ENCODE assay signal across 10 cellular contexts in the genomic region with DNA sequence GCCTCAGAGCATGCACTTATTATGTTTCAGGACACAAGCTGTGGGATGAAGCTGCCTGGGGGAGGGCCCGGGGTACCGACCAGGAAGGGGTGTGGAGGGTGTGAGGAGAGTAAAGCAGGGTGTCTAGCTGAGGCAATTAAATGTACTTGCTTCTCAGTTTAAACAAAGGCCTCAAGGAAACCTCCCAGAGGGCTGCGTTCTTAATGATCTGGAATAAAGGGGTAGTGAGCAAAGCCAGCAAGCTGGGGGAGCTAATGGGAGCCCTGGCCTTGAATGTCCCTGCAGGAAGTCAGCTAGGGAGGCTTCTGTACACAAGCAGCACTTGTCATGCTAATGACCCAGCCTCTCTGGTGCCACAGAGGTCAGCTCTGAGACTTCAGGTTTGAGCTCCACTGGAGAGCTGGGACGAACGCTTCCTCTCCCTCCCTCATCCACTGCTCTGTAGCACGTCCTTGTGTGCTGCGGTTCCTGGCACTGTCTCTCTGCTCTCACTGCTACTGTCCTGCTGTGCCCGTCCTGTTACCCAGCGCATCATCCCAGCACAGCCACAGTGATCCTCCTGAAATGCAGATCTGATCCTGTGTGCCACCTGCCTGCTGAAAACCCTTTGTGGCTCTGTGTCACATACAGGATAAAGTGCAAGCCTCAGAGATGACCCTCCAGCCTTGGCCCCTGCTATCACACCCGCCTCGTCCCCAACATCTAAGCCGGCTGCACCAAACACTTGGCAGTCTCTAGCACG.
DNase-seq lines count a peak whose midpoint lies in the region; ATAC-seq lines count a peak whose summit lies in the region.
"Had no signal": no experiment of that assay in that cellular context is flagged by ENCODE, and none has a peak within 500 bp of the region (broad histone marks: within the 10 kb centered on the region; RNA-seq: fewer than 3 reads in every experiment).

No MANE protein-coding gene starts in this region.

- H3K27me3 Mint-ChIP-seq in T-helper 17 cell = peaks cover 33% of the 10 kb centered on the region
- H3K27me3 Mint-ChIP-seq: activated naive CD8-positive, alpha-beta T cell had no signal

- no peaks in the 10 kb centered on the region for H3K9me3 ChIP-seq in T-helper 17 cell (ENCODE audit: control insufficient read depth, low read length, poor library complexity, severe bottlenecking)

- no peak overlapping the region for H3K4me3 Mint-ChIP-seq in T-helper 17 cell
- H3K4me3 Mint-ChIP-seq: activated naive CD8-positive, alpha-beta T cell had no signal

- peak overlapping the region; percentile 11 for H3K27ac Mint-ChIP-seq in T-helper 17 cell
- H3K27ac Mint-ChIP-seq: activated naive CD8-positive, alpha-beta T cell had no signal

- ATAC-seq in T-helper 17 cell (no peak), HG02759 (IDR thresholded peaks at IDR 0.05; ENCODE audit: unreplicated experiment) (no peak), GM18870 (IDR thresholded peaks at IDR 0.05; ENCODE audit: unreplicated experiment) (no peak), GM21619 (IDR thresholded peaks at IDR 0.05; ENCODE audit: unreplicated experiment) (no peak)
- ATAC-seq: activated CD4-positive, CD25-positive, alpha-beta regulatory T cell treated with anti-CD3 and anti-CD28 coated beads, Interleukin-2, amount 50 U/mL, for 24 hours had no signal

- peaks cover 5% of the 10 kb centered on the region for H3K36me3 Mint-ChIP-seq in T-helper 17 cell (ENCODE audit: low read depth)
- H3K36me3 Mint-ChIP-seq: activated naive CD8-positive, alpha-beta T cell had no signal

- DNase-seq in NCI-H1417 (lab: John Stamatoyannopoulos, UW) = peak; percentile 90 to 99 (median 91)
- DNase-seq in T-helper 17 cell = no peak
- peak; percentile 83 for DNase-seq in iPS-NIHi7 (ENCODE audit: extremely low spot score)
- DNase-seq in retina = peak; percentile 83
- DNase-seq in stimulated activated CD4-positive, alpha-beta T cell treated with anti-CD3 and anti-CD28 coated beads, Interleukin-1b, Interleukin-23, amount 100 ng/mL, for 48 hours = no peak

- no peaks in the 10 kb centered on the region for H3K4me1 Mint-ChIP-seq in T-helper 17 cell

Comparison
In these comparisons a context has a peak if more than half of its experiments do, and no peak if none do; other contexts are left out.
1. DNase-seq: peak in NCI-H1417 (3 of 3), iPS-NIHi7 (single experiment) and retina (single experiment); none in T-helper 17 cell (0 of 3) and stimulated activated CD4-positive, alpha-beta T cell treated with anti-CD3 and anti-CD28 coated beads, Interleukin-1b, Interleukin-23, amount 100 ng/mL, for 48 hours (single experiment).